Comparison of ENCODE assay signal across 10 cellular contexts in the genomic region with DNA sequence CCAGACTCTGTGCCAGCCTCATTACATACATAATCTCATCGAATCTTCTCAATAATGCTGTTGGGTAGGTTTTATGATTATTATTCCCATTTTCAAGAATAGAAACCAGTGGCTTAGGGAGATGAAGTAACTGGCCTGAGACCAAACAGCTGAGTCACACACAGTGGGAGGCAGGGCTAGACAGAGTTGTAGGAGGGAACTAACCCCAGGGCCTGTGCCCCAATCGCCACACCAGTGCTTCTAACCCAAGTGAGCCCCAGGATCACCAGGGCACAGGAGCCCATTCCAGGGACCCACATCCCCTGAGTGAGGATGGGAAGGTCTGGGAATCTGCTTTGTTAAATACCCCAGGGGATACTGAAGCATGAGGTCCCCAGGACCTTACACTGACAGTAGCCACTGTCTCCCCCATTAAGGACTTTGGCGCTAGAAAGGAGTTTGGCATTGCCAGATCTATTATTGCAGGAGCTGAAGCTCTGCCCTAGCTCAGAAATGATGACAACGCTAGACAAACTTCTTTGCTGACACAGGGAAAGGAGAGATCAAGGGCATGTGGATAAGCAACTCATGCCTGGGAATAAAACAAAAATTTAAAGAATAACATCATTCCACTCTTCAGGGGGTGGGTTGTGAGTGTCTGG.
A peak's percentile ranks its signal among the peaks of the same experiment; 100 is the strongest.
DNase-seq lines count a peak whose midpoint lies in the region; ATAC-seq and TF ChIP-seq lines count a peak whose summit lies in the region.
"Had no signal": no experiment of that assay in that cellular context is flagged by ENCODE, and none has a peak within 500 bp of the region (broad histone marks: within the 10 kb centered on the region; RNA-seq: fewer than 3 reads in every experiment).

No MANE protein-coding gene starts in this region.

- H3K79me1 ChIP-seq in IMR-90 (ENCODE audit: low read depth in 1 of 2, low read length in 2 of 2): no peaks in the 10 kb centered on the region

- H3K27me3 ChIP-seq in IMR-90 (ENCODE audit: control insufficient read depth, insufficient read depth, low read length) (peaks cover 12% of the 10 kb centered on the region), left ventricle myocardium inferior (ENCODE audit: low read depth) (no peaks in the 10 kb centered on the region)
- H3K27me3 ChIP-seq: neutrophil had no signal

- DNase-seq in IMR-90 (peak; percentile 27), UCSD-AML1 (lab: John Stamatoyannopoulos, UW; ENCODE audit: unreplicated experiment) (peak; percentile 35), left ventricle myocardium inferior (no peak), stromal cell of bone marrow (ENCODE audit: low read depth) (peak; percentile 12), HuH-7 (ENCODE audit: low spot score) (no peak), hippocampal formation (lab: John Stamatoyannopoulos, UW) (no peak), HFFc6 (no peak)
- DNase-seq: activated naive CD4-positive, alpha-beta T cell had no signal

- no peak overlapping the region for H2BK15ac ChIP-seq in IMR-90 (ENCODE audit: low read depth, low read length)

- ATAC-seq in IMR-90 (ENCODE audit: low read depth) (peak; percentile 66; the same call in 1 of the 2 replicates), HG03565 (IDR thresholded peaks at IDR 0.05; ENCODE audit: unreplicated experiment) (no peak)

- H3K23ac ChIP-seq in IMR-90 (ENCODE audit: low read depth, low read length): no peak overlapping the region

- no peak overlapping the region for H3K4me3 ChIP-seq in IMR-90 (ENCODE audit: insufficient read depth, low read depth, low read length)
- H3K4me3 ChIP-seq in left ventricle myocardium inferior: no peak overlapping the region

- no peak overlapping the region for H2BK5ac ChIP-seq in IMR-90 (ENCODE audit: low read depth, low read length, poor library complexity, severe bottlenecking)

- H3K14ac ChIP-seq in IMR-90 (replicated peaks; ENCODE audit: low read depth, low read length): no peak overlapping the region

- H3K4me3 Mint-ChIP-seq in HFFc6: no peak overlapping the region

- H3K4me1 ChIP-seq in IMR-90 (ENCODE audit: control insufficient read depth, insufficient read depth, low read length): no peaks in the 10 kb centered on the region
- H3K4me1 ChIP-seq in left ventricle myocardium inferior: peaks cover 44% of the 10 kb centered on the region

- POLR2A ChIA-PET in IMR-90 (lab: Charles Lee; ENCODE audit: unreplicated experiment): no interaction called here

- no peak overlapping the region for H3K27ac Mint-ChIP-seq in HFFc6

- peaks cover 10% of the 10 kb centered on the region for H3K9me3 Mint-ChIP-seq in HFFc6

- H2BK20ac ChIP-seq in IMR-90 (ENCODE audit: low read depth, low read length): no peak overlapping the region

- no peak overlapping the region for H3K56ac ChIP-seq in IMR-90 (ENCODE audit: extremely low read depth, insufficient read depth, low read length)

- in situ Hi-C loops in IMR-90 (cut with MboI; ENCODE audit: low sequenced_read_pairs): no loop called here

- intact Hi-C loops in IMR-90 (cut with micrococcal nuclease): loop anchor here (10.0 kb wide), 1 partner anchor 318 kb away; no protein-coding TSS in a partner anchor
- intact Hi-C loops in left ventricle myocardium inferior (cut with micrococcal nuclease): loop anchor here (2.0 kb wide), 1 partner anchor 162 kb away; no protein-coding TSS in a partner anchor

- H3K4ac ChIP-seq in IMR-90 (ENCODE audit: low read depth, low read length): no peak overlapping the region

- H4K8ac ChIP-seq in IMR-90 (ENCODE audit: low read depth in 2 of 2, low read length in 2 of 2): no peak overlapping the region

- no peak for TF ChIP-seq RAD21 in IMR-90 (IDR thresholded peaks at IDR 0.05; ENCODE audit: low read length)

- no TSS peak for BruUV-seq in IMR-90 (replicated peaks; lab: Mats Ljungman, UMichigan)

- H2AFZ ChIP-seq in IMR-90 (replicated peaks; ENCODE audit: low read length, poor library complexity): no peak overlapping the region

- H3K9me3 ChIP-seq in IMR-90 (ENCODE audit: control insufficient read depth, insufficient read depth, low read length) (peaks cover 4% of the 10 kb centered on the region), left ventricle myocardium inferior (replicated peaks) (peaks cover 12% of the 10 kb centered on the region)
- H3K9me3 ChIP-seq: neutrophil had no signal

- no peak overlapping the region for H2BK120ac ChIP-seq in IMR-90 (ENCODE audit: low read depth, low read length)

- H3K27ac ChIP-seq in IMR-90 (ENCODE audit: insufficient read depth, low read length) (no peak overlapping the region), left ventricle myocardium inferior (replicated peaks) (peak overlapping the region; percentile 68)
- H3K27ac ChIP-seq: neutrophil had no signal

- no peaks in the 10 kb centered on the region for H3K36me3 ChIP-seq in IMR-90 (ENCODE audit: control insufficient read depth, insufficient read depth, low read length)
- no peaks in the 10 kb centered on the region for H3K36me3 ChIP-seq in left ventricle myocardium inferior
- H3K36me3 ChIP-seq: neutrophil had no signal

- TF ChIP-seq CTCF in IMR-90 (conservative IDR thresholded peaks at IDR 0.05; ENCODE audit: low read depth, low read length) (no peak), left ventricle myocardium inferior (IDR thresholded peaks at IDR 0.05; ENCODE audit: borderline replicate concordance) (no peak), HFFc6 (IDR thresholded peaks at IDR 0.05) (no peak)

- CTCF ChIA-PET in IMR-90 (lab: Yijun Ruan, JAX): interaction anchor here (0.6 to 1.9 kb wide), 5 partner anchors 10 to 1438 kb away, joined by 3 to 6 read pairs (median 4); no protein-coding TSS in a partner anchor

- H3K18ac ChIP-seq in IMR-90 (ENCODE audit: low read depth, low read length): no peak overlapping the region

- dilution Hi-C loops in IMR-90 (cut with HindIII; ENCODE audit: low sequenced_read_pairs, unreplicated experiment): no loop called here

- no peak overlapping the region for H3K9ac ChIP-seq in IMR-90 (ENCODE audit: low read depth, low read length)

- H2AK5ac ChIP-seq in IMR-90 (ENCODE audit: low read depth, low read length): no peak overlapping the region

- peaks cover 5% of the 10 kb centered on the region for H3K27me3 Mint-ChIP-seq in HFFc6 (ENCODE audit: insufficient read depth)

- no peaks in the 10 kb centered on the region for H3K36me3 Mint-ChIP-seq in HFFc6 (ENCODE audit: low read depth)

- no peaks in the 10 kb centered on the region for H4K20me1 ChIP-seq in IMR-90 (ENCODE audit: insufficient read depth, low read length)

- 60% methylated on average over 1 of the region's 4 CpGs; no CpG with 5 or more reads in 1 of the 2 experiments for WGBS in IMR-90 (ENCODE audit: extremely low coverage in 2 of 2, insufficient read length in 1 of 2), 2 experiments

- H4K5ac ChIP-seq in IMR-90 (ENCODE audit: low read depth, low read length): no peak overlapping the region

- H3K9me1 ChIP-seq in IMR-90 (ENCODE audit: insufficient read depth, low read length): no peaks in the 10 kb centered on the region; the same call in 1 of the 2 replicates

- H3K4me2 ChIP-seq in IMR-90 (ENCODE audit: low read depth, low read length): no peak overlapping the region

- TF ChIP-seq POLR2A in IMR-90 (IDR thresholded peaks at IDR 0.05; ENCODE audit: low read depth, low read length): no peak

- no peaks in the 10 kb centered on the region for H3K4me1 Mint-ChIP-seq in HFFc6 (ENCODE audit: low read depth)

- H2AK9ac ChIP-seq in IMR-90 (replicated peaks; ENCODE audit: low read depth, low read length, poor library complexity): no peak overlapping the region

- no peak overlapping the region for H4K91ac ChIP-seq in IMR-90 (ENCODE audit: insufficient read depth, low read depth, low read length)

TF ChIP-seq in IMR-90, 13 proteins besides CTCF, POLR2A, EP300 and RAD21:
- TF ChIP-seq USF2 (IDR thresholded peaks at IDR 0.05; ENCODE audit: low read depth, low read length): no peak
- no peak for TF ChIP-seq RCOR1 (IDR thresholded peaks at IDR 0.05; ENCODE audit: insufficient replicate concordance, low read length)
- no peak for TF ChIP-seq FOS (IDR thresholded peaks at IDR 0.05; ENCODE audit: low read depth, low read length)
- TF ChIP-seq NFE2L2 (IDR thresholded peaks at IDR 0.05; ENCODE audit: low read depth, low read length): no peak
- no peak for TF ChIP-seq CEBPB (IDR thresholded peaks at IDR 0.05; ENCODE audit: low read depth, low read length)
- no peak for TF ChIP-seq SMC3 (IDR thresholded peaks at IDR 0.05; ENCODE audit: low read depth, low read length)
- no peak for TF ChIP-seq MXI1 (IDR thresholded peaks at IDR 0.05; ENCODE audit: borderline replicate concordance, low read depth, low read length)
- TF ChIP-seq ELK1 (IDR thresholded peaks at IDR 0.05; ENCODE audit: borderline replicate concordance, low read depth, low read length): no peak
- no peak for TF ChIP-seq RFX5 (IDR thresholded peaks at IDR 0.05; ENCODE audit: low read depth, low read length)
- TF ChIP-seq MAZ (IDR thresholded peaks at IDR 0.05; ENCODE audit: borderline replicate concordance, low read depth, low read length): no peak
- no peak for TF ChIP-seq CHD1 (IDR thresholded peaks at IDR 0.05; ENCODE audit: low read depth, low read length)
- no peak for TF ChIP-seq MAFK (IDR thresholded peaks at IDR 0.05; ENCODE audit: low read depth, low read length)
- TF ChIP-seq BHLHE40 (IDR thresholded peaks at IDR 0.05; ENCODE audit: low read depth, low read length): no peak

Comparison
In these comparisons a context has a peak if more than half of its experiments do, and no peak if none do; other contexts are left out.
1. DNase-seq: peak in IMR-90 (single experiment), UCSD-AML1 (single experiment) and stromal cell of bone marrow (single experiment); none in left ventricle myocardium inferior (single experiment), HuH-7 (single experiment), hippocampal formation (0 of 2) and HFFc6 (single experiment).